Comparison of ENCODE assay signal across 21 cellular contexts in the genomic region with DNA sequence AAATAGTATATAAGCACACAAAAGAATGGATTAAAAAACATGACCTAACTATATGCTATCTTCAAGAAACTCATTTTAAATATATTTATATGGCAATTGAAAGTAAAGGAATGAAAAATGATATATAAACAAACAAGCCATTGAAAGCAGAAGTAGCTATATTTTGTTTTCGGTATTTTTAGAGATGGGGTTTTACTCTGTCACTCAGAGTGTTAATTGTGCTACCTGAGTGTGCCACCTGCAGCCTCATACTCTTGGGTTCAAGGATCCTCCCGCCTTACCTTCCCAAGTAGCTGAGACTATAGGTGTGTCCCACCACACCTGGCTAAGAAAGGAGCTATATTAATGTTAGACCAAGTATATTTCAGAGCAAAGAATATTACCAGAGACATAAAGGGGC.
"Had no signal": no experiment of that assay in that cellular context is flagged by ENCODE, and none has a peak within 500 bp of the region (broad histone marks: within the 10 kb centered on the region; RNA-seq: fewer than 3 reads in every experiment).

No MANE protein-coding gene starts in this region.

- H3K4me1 ChIP-seq: SJSA1 had no signal

- H3K27ac ChIP-seq: PC-9, SJSA1 had no signal

- H3K9me3 ChIP-seq: MG63, SJSA1 had no signal

- H3K36me3 ChIP-seq: MG63, SJSA1 had no signal

- H3K4me3 ChIP-seq: MG63, PC-9, SJSA1 had no signal

- H3K27me3 ChIP-seq: MG63, SJSA1 had no signal

- H3K4me2 ChIP-seq: PC-9, SK-N-SH had no signal

- H2AFZ ChIP-seq: PC-9 had no signal

- DNase-seq: Kasumi-1, MG63, NCI-H1048, NCI-H1105 treated with DMSO at 0.1 percent for 48 hours, NCI-H1436, NCI-H1694, NCI-H1930, NCI-H2029 treated with DMSO at 0.1 percent for 48 hours, NCI-H2081 treated with DMSO at 0.1 percent for 48 hours, NCI-H2107, NCI-H226, NCI-H446 treated with DMSO at 0.1 percent for 48 hours, PC-9, Right ventricle myocardium superior, RPMI8226, SHP77 treated with DMSO at 0.1 percent for 48 hours, SK-N-SH, SW 1271, T-helper 1 cell had no signal

- ATAC-seq: Panc1 had no signal

- H3K9ac ChIP-seq: SK-N-SH had no signal

- H3K9me2 ChIP-seq: SK-N-SH had no signal
